In genomic region chr13:98754468-98754867, GRCh38 we compare ENCODE assay signal across 4 cellular contexts. TPM values are rescaled to one million over a fixed set of nuclear protein-coding genes. Genes with fewer than 3 reads are reported as not detected.
"Had no signal": no experiment of that assay in that cellular context is flagged by ENCODE, and none has a peak within 500 bp of the region (broad histone marks: within the 10 kb centered on the region; RNA-seq: fewer than 3 reads in every experiment).

No MANE protein-coding gene starts in this region.

RNA-seq across cellular contexts. Expression of gene SLC15A1, which starts 2.0 kb away (rescaled TPM):
- total RNA-seq: subcutaneous adipose tissue, thoracic aorta, tibial nerve, upper lobe of right lung had no signal
